1 cellular context compared by ENCODE assay signal in the genomic region with DNA sequence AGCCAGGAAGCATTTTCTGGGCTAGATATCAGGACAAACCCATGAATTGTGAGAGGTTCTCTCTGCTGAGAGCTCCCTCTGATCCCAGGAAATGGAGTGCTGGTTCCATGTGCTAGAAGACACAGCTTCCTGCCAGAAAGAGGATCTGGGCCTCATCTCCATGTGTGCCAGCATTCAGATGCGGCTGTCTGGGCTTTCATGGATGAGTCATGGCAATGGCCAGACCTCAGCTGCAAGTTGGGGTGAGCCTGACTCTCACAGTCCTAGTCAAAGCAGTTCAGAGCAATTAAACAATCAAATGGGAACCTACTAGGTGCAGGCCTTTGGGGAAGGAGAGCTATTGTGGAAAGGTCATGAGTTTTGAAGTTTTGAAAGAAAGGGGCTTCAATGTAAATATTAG.
A peak's percentile ranks its signal among the peaks of the same experiment; 100 is the strongest.
TF ChIP-seq lines count a peak whose summit lies in the region.

No MANE protein-coding gene starts in this region.

TF ChIP-seq in K562, 482 proteins besides CTCF, POLR2A, EP300 and RAD21 (continued from another document and continues in another):
- TF ChIP-seq ZNF584 (CRISPR knock-in tag; IDR thresholded peaks at IDR 0.05; ENCODE audit: low read depth), result 0 out of 2 replicates have a peak, but pooled peaks have one; percentile 69
- TF ChIP-seq, protein P1, sequence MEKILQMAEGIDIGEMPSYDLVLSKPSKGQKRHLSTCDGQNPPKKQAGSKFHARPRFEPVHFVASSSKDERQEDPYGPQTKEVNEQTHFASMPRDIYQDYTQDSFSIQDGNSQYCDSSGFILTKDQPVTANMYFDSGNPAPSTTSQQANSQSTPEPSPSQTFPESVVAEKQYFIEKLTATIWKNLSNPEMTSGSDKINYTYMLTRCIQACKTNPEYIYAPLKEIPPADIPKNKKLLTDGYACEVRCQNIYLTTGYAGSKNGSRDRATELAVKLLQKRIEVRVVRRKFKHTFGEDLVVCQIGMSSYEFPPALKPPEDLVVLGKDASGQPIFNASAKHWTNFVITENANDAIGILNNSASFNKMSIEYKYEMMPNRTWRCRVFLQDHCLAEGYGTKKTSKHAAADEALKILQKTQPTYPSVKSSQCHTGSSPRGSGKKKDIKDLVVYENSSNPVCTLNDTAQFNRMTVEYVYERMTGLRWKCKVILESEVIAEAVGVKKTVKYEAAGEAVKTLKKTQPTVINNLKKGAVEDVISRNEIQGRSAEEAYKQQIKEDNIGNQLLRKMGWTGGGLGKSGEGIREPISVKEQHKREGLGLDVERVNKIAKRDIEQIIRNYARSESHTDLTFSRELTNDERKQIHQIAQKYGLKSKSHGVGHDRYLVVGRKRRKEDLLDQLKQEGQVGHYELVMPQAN (IDR thresholded peaks at IDR 0.05; ENCODE audit: borderline replicate concordance), result no peak
- TF ChIP-seq ZNF79 (CRISPR knock-in tag; IDR thresholded peaks at IDR 0.05; ENCODE audit: low read depth), result peak; percentile 57; the same call in 1 of the 2 replicates
- 0 out of 2 replicates have a peak, but pooled peaks have one; percentile 34 for TF ChIP-seq HDGF (IDR thresholded peaks at IDR 0.05)
- TF ChIP-seq HSF4 (CRISPR knock-in tag; IDR thresholded peaks at IDR 0.05; ENCODE audit: borderline replicate concordance), result peak; percentile 62; the same call in 1 of the 2 replicates
- TF ChIP-seq RB1 (IDR thresholded peaks at IDR 0.05; ENCODE audit: low read depth), result no peak
- 0 out of 2 replicates have a peak, but pooled peaks have one; percentile 14 for TF ChIP-seq CBFA2T3 (IDR thresholded peaks at IDR 0.05)
- TF ChIP-seq CTBP1 (IDR thresholded peaks at IDR 0.05; ENCODE audit: borderline replicate concordance), result no peak
- peak; percentile 27; the same call in 1 of the 2 replicates for TF ChIP-seq SPI1 (IDR thresholded peaks at IDR 0.05; ENCODE audit: borderline replicate concordance, low read depth, low read length)
- peak; percentile 49; the same call in 1 of the 2 replicates for TF ChIP-seq BACH1 (tag; IDR thresholded peaks at IDR 0.05)
- 0 out of 2 replicates have a peak, but pooled peaks have one; percentile 43 for TF ChIP-seq ETV5 (CRISPR knock-in tag; IDR thresholded peaks at IDR 0.05; ENCODE audit: low read depth)
- TF ChIP-seq ETV6 (IDR thresholded peaks at IDR 0.05; ENCODE audit: borderline replicate concordance in 1 of 2, low read depth in 2 of 2, low read length in 1 of 2), result no peak
- no peak for TF ChIP-seq ETV6 (CRISPR knock-in tag; IDR thresholded peaks at IDR 0.05; ENCODE audit: borderline replicate concordance)
- peak in 1 of 2 experiments; percentile 48; a peak in 2 of 4 replicates for TF ChIP-seq MAZ (CRISPR knock-in tag; conservative IDR thresholded peaks at IDR 0.05 in 1 of 2, IDR thresholded peaks at IDR 0.05 in 1 of 2)
- TF ChIP-seq, protein P2, sequence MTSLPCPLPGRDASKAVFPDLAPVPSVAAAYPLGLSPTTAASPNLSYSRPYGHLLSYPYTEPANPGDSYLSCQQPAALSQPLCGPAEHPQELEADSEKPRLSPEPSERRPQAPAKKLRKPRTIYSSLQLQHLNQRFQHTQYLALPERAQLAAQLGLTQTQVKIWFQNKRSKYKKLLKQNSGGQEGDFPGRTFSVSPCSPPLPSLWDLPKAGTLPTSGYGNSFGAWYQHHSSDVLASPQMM (CRISPR knock-in tag; IDR thresholded peaks at IDR 0.05), result no peak
- TF ChIP-seq, protein P3, sequence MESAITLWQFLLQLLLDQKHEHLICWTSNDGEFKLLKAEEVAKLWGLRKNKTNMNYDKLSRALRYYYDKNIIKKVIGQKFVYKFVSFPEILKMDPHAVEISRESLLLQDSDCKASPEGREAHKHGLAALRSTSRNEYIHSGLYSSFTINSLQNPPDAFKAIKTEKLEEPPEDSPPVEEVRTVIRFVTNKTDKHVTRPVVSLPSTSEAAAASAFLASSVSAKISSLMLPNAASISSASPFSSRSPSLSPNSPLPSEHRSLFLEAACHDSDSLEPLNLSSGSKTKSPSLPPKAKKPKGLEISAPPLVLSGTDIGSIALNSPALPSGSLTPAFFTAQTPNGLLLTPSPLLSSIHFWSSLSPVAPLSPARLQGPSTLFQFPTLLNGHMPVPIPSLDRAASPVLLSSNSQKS (CRISPR knock-in tag; IDR thresholded peaks at IDR 0.05), result no peak
- TF ChIP-seq SMARCA4 (IDR thresholded peaks at IDR 0.05), result peak; percentile 43; the same call in 1 of the 2 replicates
- TF ChIP-seq, protein P4, sequence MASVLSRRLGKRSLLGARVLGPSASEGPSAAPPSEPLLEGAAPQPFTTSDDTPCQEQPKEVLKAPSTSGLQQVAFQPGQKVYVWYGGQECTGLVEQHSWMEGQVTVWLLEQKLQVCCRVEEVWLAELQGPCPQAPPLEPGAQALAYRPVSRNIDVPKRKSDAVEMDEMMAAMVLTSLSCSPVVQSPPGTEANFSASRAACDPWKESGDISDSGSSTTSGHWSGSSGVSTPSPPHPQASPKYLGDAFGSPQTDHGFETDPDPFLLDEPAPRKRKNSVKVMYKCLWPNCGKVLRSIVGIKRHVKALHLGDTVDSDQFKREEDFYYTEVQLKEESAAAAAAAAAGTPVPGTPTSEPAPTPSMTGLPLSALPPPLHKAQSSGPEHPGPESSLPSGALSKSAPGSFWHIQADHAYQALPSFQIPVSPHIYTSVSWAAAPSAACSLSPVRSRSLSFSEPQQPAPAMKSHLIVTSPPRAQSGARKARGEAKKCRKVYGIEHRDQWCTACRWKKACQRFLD (CRISPR knock-in tag; IDR thresholded peaks at IDR 0.05), result no peak
- no peak for TF ChIP-seq OTX1 (CRISPR knock-in tag; IDR thresholded peaks at IDR 0.05)
- TF ChIP-seq TCFL5 (CRISPR knock-in tag; conservative IDR thresholded peaks at IDR 0.05), result 0 out of 2 replicates have a peak, but pooled peaks have one; percentile 55
- TF ChIP-seq, protein P5, sequence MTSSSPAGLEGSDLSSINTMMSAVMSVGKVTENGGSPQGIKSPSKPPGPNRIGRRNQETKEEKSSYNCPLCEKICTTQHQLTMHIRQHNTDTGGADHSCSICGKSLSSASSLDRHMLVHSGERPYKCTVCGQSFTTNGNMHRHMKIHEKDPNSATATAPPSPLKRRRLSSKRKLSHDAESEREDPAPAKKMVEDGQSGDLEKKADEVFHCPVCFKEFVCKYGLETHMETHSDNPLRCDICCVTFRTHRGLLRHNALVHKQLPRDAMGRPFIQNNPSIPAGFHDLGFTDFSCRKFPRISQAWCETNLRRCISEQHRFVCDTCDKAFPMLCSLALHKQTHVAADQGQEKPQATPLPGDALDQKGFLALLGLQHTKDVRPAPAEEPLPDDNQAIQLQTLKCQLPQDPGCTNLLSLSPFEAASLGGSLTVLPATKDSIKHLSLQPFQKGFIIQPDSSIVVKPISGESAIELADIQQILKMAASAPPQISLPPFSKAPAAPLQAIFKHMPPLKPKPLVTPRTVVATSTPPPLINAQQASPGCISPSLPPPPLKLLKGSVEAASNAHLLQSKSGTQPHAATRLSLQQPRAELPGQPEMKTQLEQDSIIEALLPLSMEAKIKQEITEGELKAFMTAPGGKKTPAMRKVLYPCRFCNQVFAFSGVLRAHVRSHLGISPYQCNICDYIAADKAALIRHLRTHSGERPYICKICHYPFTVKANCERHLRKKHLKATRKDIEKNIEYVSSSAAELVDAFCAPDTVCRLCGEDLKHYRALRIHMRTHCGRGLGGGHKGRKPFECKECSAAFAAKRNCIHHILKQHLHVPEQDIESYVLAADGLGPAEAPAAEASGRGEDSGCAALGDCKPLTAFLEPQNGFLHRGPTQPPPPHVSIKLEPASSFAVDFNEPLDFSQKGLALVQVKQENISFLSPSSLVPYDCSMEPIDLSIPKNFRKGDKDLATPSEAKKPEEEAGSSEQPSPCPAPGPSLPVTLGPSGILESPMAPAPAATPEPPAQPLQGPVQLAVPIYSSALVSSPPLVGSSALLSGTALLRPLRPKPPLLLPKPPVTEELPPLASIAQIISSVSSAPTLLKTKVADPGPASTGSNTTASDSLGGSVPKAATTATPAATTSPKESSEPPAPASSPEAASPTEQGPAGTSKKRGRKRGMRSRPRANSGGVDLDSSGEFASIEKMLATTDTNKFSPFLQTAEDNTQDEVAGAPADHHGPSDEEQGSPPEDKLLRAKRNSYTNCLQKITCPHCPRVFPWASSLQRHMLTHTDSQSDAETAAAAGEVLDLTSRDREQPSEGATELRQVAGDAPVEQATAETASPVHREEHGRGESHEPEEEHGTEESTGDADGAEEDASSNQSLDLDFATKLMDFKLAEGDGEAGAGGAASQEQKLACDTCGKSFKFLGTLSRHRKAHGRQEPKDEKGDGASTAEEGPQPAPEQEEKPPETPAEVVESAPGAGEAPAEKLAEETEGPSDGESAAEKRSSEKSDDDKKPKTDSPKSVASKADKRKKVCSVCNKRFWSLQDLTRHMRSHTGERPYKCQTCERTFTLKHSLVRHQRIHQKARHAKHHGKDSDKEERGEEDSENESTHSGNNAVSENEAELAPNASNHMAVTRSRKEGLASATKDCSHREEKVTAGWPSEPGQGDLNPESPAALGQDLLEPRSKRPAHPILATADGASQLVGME (CRISPR knock-in tag; IDR thresholded peaks at IDR 0.05), result 0 out of 2 replicates have a peak, but pooled peaks have one; percentile 31
- TF ChIP-seq EP400 (IDR thresholded peaks at IDR 0.05), result 0 out of 2 replicates have a peak, but pooled peaks have one; percentile 7
- TF ChIP-seq, protein P6, sequence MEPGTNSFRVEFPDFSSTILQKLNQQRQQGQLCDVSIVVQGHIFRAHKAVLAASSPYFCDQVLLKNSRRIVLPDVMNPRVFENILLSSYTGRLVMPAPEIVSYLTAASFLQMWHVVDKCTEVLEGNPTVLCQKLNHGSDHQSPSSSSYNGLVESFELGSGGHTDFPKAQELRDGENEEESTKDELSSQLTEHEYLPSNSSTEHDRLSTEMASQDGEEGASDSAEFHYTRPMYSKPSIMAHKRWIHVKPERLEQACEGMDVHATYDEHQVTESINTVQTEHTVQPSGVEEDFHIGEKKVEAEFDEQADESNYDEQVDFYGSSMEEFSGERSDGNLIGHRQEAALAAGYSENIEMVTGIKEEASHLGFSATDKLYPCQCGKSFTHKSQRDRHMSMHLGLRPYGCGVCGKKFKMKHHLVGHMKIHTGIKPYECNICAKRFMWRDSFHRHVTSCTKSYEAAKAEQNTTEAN (CRISPR knock-in tag; IDR thresholded peaks at IDR 0.05), result no peak
- TF ChIP-seq NR2C1 (IDR thresholded peaks at IDR 0.05), result no peak
- peak; percentile 62; the same call in 1 of the 2 replicates for TF ChIP-seq NR2C1 (tag; IDR thresholded peaks at IDR 0.05)
- TF ChIP-seq, protein P7, sequence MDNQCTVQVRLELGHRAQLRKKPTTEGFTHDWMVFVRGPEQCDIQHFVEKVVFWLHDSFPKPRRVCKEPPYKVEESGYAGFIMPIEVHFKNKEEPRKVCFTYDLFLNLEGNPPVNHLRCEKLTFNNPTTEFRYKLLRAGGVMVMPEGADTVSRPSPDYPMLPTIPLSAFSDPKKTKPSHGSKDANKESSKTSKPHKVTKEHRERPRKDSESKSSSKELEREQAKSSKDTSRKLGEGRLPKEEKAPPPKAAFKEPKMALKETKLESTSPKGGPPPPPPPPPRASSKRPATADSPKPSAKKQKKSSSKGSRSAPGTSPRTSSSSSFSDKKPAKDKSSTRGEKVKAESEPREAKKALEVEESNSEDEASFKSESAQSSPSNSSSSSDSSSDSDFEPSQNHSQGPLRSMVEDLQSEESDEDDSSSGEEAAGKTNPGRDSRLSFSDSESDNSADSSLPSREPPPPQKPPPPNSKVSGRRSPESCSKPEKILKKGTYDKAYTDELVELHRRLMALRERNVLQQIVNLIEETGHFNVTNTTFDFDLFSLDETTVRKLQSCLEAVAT (IDR thresholded peaks at IDR 0.05), result no peak
- TF ChIP-seq NR4A1 (CRISPR knock-in tag; IDR thresholded peaks at IDR 0.05), result no peak
- peak; percentile 80; the same call in 1 of the 2 replicates for TF ChIP-seq NR4A1 (tag; IDR thresholded peaks at IDR 0.05)
- TF ChIP-seq, protein P8, sequence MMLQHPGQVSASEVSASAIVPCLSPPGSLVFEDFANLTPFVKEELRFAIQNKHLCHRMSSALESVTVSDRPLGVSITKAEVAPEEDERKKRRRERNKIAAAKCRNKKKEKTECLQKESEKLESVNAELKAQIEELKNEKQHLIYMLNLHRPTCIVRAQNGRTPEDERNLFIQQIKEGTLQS (IDR thresholded peaks at IDR 0.05), result peak; percentile 83
- TF ChIP-seq, protein P8 (CRISPR knock-in tag; conservative IDR thresholded peaks at IDR 0.05), result 0 out of 2 replicates have a peak, but pooled peaks have one; percentile 21
- no peak for TF ChIP-seq ZNF212 (CRISPR knock-in tag; IDR thresholded peaks at IDR 0.05)
- peak; percentile 39; the same call in 1 of the 2 replicates for TF ChIP-seq DIDO1 (tag; IDR thresholded peaks at IDR 0.05; ENCODE audit: low read depth)
- TF ChIP-seq, protein P9, sequence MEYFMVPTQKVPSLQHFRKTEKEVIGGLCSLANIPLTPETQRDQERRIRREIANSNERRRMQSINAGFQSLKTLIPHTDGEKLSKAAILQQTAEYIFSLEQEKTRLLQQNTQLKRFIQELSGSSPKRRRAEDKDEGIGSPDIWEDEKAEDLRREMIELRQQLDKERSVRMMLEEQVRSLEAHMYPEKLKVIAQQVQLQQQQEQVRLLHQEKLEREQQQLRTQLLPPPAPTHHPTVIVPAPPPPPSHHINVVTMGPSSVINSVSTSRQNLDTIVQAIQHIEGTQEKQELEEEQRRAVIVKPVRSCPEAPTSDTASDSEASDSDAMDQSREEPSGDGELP (CRISPR knock-in tag; IDR thresholded peaks at IDR 0.05; ENCODE audit: borderline replicate concordance), result peak; percentile 50; the same call in 1 of the 2 replicates
- no peak for TF ChIP-seq ZNF780A (CRISPR knock-in tag; IDR thresholded peaks at IDR 0.05)
- peak; percentile 53; the same call in 1 of the 2 replicates for TF ChIP-seq ZNF583 (CRISPR knock-in tag; IDR thresholded peaks at IDR 0.05)
- peak; percentile 57; the same call in 1 of the 2 replicates for TF ChIP-seq PTRF (tag; IDR thresholded peaks at IDR 0.05)
- TF ChIP-seq SRSF1 (IDR thresholded peaks at IDR 0.05; ENCODE audit: low read depth, low read length), result no peak
- TF ChIP-seq, protein P10, sequence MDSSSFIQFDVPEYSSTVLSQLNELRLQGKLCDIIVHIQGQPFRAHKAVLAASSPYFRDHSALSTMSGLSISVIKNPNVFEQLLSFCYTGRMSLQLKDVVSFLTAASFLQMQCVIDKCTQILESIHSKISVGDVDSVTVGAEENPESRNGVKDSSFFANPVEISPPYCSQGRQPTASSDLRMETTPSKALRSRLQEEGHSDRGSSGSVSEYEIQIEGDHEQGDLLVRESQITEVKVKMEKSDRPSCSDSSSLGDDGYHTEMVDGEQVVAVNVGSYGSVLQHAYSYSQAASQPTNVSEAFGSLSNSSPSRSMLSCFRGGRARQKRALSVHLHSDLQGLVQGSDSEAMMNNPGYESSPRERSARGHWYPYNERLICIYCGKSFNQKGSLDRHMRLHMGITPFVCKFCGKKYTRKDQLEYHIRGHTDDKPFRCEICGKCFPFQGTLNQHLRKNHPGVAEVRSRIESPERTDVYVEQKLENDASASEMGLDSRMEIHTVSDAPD (CRISPR knock-in tag; IDR thresholded peaks at IDR 0.05), result no peak
- TF ChIP-seq TAF1 (IDR thresholded peaks at IDR 0.05; ENCODE audit: control insufficient read depth, extremely low read depth, insufficient read depth, low read length, severe bottlenecking), result no peak
- peak; percentile 67; the same call in 1 of the 2 replicates for TF ChIP-seq SMAD4 (CRISPR knock-in tag; conservative IDR thresholded peaks at IDR 0.05)
